Comparison of ENCODE assay signal across 17 cellular contexts in the genomic region with DNA sequence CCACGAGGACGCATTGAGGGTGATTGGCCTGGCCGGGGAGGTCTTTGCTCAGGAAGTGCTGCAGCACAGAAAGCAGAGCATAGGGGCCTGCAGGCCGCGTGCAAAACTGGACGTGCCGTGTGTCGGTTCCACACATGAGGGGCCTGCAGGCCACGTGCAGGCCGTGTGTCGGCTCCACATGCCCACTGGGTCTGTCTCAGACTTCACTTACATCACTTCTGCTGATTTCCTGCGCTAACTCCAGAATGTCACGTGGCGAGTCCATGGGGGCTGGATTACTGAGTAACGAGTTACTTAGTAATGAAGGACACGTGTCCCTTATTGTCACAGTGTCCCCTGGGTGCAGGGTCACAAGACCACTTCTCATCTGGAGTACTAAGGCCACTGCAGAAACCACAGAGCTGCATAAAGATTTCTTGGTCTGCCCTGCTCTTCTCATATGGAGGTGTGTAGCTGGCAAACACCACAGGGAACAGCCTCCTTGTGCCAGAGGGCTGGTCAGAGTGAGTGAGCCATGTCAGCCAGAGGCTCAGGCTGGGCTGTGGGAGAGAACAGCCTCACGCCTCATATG.
DNase-seq lines count a peak whose midpoint lies in the region; ATAC-seq and TF ChIP-seq lines count a peak whose summit lies in the region.
"Had no signal": no experiment of that assay in that cellular context is flagged by ENCODE, and none has a peak within 500 bp of the region (broad histone marks: within the 10 kb centered on the region; RNA-seq: fewer than 3 reads in every experiment).

No MANE protein-coding gene starts in this region.

- ATAC-seq in activated T-cell treated with anti-CD3 and anti-CD28 coated beads, Interleukin-2, amount 50 U/mL, for 4 hours, result no peak
- ATAC-seq in GM18868 (IDR thresholded peaks at IDR 0.05; ENCODE audit: unreplicated experiment), result no peak
- ATAC-seq: natural killer cell, upper lobe of right lung had no signal

- H3K4me3 Mint-ChIP-seq in activated T-cell treated with anti-CD3 and anti-CD28 coated beads, Interleukin-2, amount 50 U/mL, for 24 hours, result no peak overlapping the region
- H3K4me3 Mint-ChIP-seq in activated T-cell treated with anti-CD3 and anti-CD28 coated beads, Interleukin-2, amount 50 U/mL, for 4 hours, result no peak overlapping the region
- H3K4me3 Mint-ChIP-seq in glutamatergic neuron (ENCODE audit: unreplicated experiment), result peak overlapping the region; percentile 28
- H3K4me3 Mint-ChIP-seq: natural killer cell had no signal

- peaks cover 11% of the 10 kb centered on the region for H3K79me2 ChIP-seq in osteoblast (ENCODE audit: insufficient read depth, low read length)

- H3K4me1 ChIP-seq in HUES48 (ENCODE audit: control insufficient read depth, insufficient read depth, low read length) (peaks cover 22% of the 10 kb centered on the region), sigmoid colon (no peaks in the 10 kb centered on the region), osteoblast (ENCODE audit: insufficient read depth, low read length) (no peaks in the 10 kb centered on the region)
- H3K4me1 ChIP-seq: lower lobe of right lung, upper lobe of right lung had no signal

- peak overlapping the region; percentile 83 for H3K27ac Mint-ChIP-seq in activated T-cell treated with anti-CD3 and anti-CD28 coated beads, Interleukin-2, amount 50 U/mL, for 24 hours
- peak overlapping the region; percentile 90 for H3K27ac Mint-ChIP-seq in glutamatergic neuron (ENCODE audit: unreplicated experiment)
- H3K27ac Mint-ChIP-seq: natural killer cell had no signal

- H3K9me3 ChIP-seq in HUES48 (ENCODE audit: control insufficient read depth, insufficient read depth, low read length) (no peaks in the 10 kb centered on the region), sigmoid colon (no peaks in the 10 kb centered on the region), osteoblast (ENCODE audit: low read depth, low read length) (no peaks in the 10 kb centered on the region)
- H3K9me3 ChIP-seq: lower lobe of right lung, upper lobe of right lung had no signal

- H3K27ac ChIP-seq in HUES48 (ENCODE audit: low read depth, low read length) (peak overlapping the region; percentile 2), sigmoid colon (no peak overlapping the region), osteoblast (ENCODE audit: low read depth, low read length) (no peak overlapping the region)
- H3K27ac ChIP-seq: brain microvascular endothelial cell, lower lobe of right lung, upper lobe of right lung had no signal

- TF ChIP-seq EP300 in sigmoid colon (IDR thresholded peaks at IDR 0.05), result no peak

- no peaks in the 10 kb centered on the region for H3K9me3 Mint-ChIP-seq in activated T-cell treated with anti-CD3 and anti-CD28 coated beads, Interleukin-2, amount 50 U/mL, for 24 hours
- H3K9me3 Mint-ChIP-seq in activated T-cell treated with anti-CD3 and anti-CD28 coated beads, Interleukin-2, amount 50 U/mL, for 4 hours, result no peaks in the 10 kb centered on the region
- H3K9me3 Mint-ChIP-seq in glutamatergic neuron (ENCODE audit: unreplicated experiment), result peaks cover under 1% of the 10 kb centered on the region
- H3K9me3 Mint-ChIP-seq: natural killer cell had no signal

- intact Hi-C loops in sigmoid colon (cut with DNase I), result no loop called here

- H2AFZ ChIP-seq in osteoblast (ENCODE audit: low read length), result no peak overlapping the region

- H3K4me3 ChIP-seq in HUES48 (ENCODE audit: low read depth, low read length) (no peak overlapping the region; the same call in 1 of the 2 replicates), sigmoid colon (no peak overlapping the region), osteoblast (ENCODE audit: insufficient read depth, low read length) (no peak overlapping the region)
- H3K4me3 ChIP-seq: dorsolateral prefrontal cortex, lower lobe of right lung, upper lobe of right lung had no signal

- H3K27me3 ChIP-seq in HUES48 (ENCODE audit: control insufficient read depth, insufficient read depth, low read length) (no peaks in the 10 kb centered on the region), sigmoid colon (no peaks in the 10 kb centered on the region), osteoblast (ENCODE audit: insufficient read depth, low read length) (no peaks in the 10 kb centered on the region)
- H3K27me3 ChIP-seq: brain microvascular endothelial cell, dorsolateral prefrontal cortex, upper lobe of right lung had no signal

- H4K20me1 ChIP-seq in osteoblast (ENCODE audit: insufficient read depth, low read length), result peaks cover 3% of the 10 kb centered on the region

- H3K9ac ChIP-seq in HUES48 (ENCODE audit: low read depth, low read length), result no peak overlapping the region; the same call in 1 of the 2 replicates

- H3K4me1 Mint-ChIP-seq in activated T-cell treated with anti-CD3 and anti-CD28 coated beads, Interleukin-2, amount 50 U/mL, for 24 hours (ENCODE audit: low read depth), result peaks cover 29% of the 10 kb centered on the region
- H3K4me1 Mint-ChIP-seq in activated T-cell treated with anti-CD3 and anti-CD28 coated beads, Interleukin-2, amount 50 U/mL, for 4 hours (ENCODE audit: low read depth), result peaks cover 30% of the 10 kb centered on the region
- H3K4me1 Mint-ChIP-seq in glutamatergic neuron (ENCODE audit: low read depth, unreplicated experiment), result peaks cover 12% of the 10 kb centered on the region

- H3K4me2 ChIP-seq in osteoblast (ENCODE audit: insufficient read depth, low read length), result no peak overlapping the region

- peaks cover 96% of the 10 kb centered on the region for H3K36me3 Mint-ChIP-seq in activated T-cell treated with anti-CD3 and anti-CD28 coated beads, Interleukin-2, amount 50 U/mL, for 24 hours (ENCODE audit: low read depth)
- peaks cover 38% of the 10 kb centered on the region for H3K36me3 Mint-ChIP-seq in activated T-cell treated with anti-CD3 and anti-CD28 coated beads, Interleukin-2, amount 50 U/mL, for 4 hours (ENCODE audit: insufficient read depth)
- no peaks in the 10 kb centered on the region for H3K36me3 Mint-ChIP-seq in glutamatergic neuron (ENCODE audit: unreplicated experiment)

- H3K27me3 Mint-ChIP-seq in activated T-cell treated with anti-CD3 and anti-CD28 coated beads, Interleukin-2, amount 50 U/mL, for 24 hours, result no peaks in the 10 kb centered on the region
- no peaks in the 10 kb centered on the region for H3K27me3 Mint-ChIP-seq in activated T-cell treated with anti-CD3 and anti-CD28 coated beads, Interleukin-2, amount 50 U/mL, for 4 hours (ENCODE audit: low read depth)
- H3K27me3 Mint-ChIP-seq in glutamatergic neuron (ENCODE audit: unreplicated experiment), result no peaks in the 10 kb centered on the region

- TF ChIP-seq CTCF in glutamatergic neuron (IDR thresholded peaks at IDR 0.05; ENCODE audit: partially characterized antibody, unreplicated experiment) (no peak), sigmoid colon (IDR thresholded peaks at IDR 0.05) (no peak), osteoblast (IDR thresholded peaks at IDR 0.05; ENCODE audit: extremely low read depth, low read depth, low read length) (no peak)

- H3K36me3 ChIP-seq in HUES48 (ENCODE audit: control insufficient read depth, insufficient read depth, low read length), result peaks cover 46% of the 10 kb centered on the region
- peaks cover 8 to 36% (median 11%) of the 10 kb centered on the region in 4 donors for H3K36me3 ChIP-seq in sigmoid colon
- peaks cover 34% of the 10 kb centered on the region for H3K36me3 ChIP-seq in osteoblast (ENCODE audit: insufficient read depth, low read length)

- WGBS in sigmoid colon, 2 donors, result 92 to 97% methylated on average over 17 of the region's 17 CpGs

- no peak for TF ChIP-seq POLR2A in sigmoid colon (IDR thresholded peaks at IDR 0.05)

- no peak for DNase-seq in activated T-cell treated with anti-CD3 and anti-CD28 coated beads, Interleukin-2, amount 50 U/mL, for 24 hours
- DNase-seq in activated T-cell treated with anti-CD3 and anti-CD28 coated beads, Interleukin-2, amount 50 U/mL, for 4 hours, result no peak
- DNase-seq in glutamatergic neuron (peak; percentile 61), renal cortical epithelial cell (ENCODE audit: low read depth) (peak; percentile 15), sigmoid colon (no peak), osteoblast (ENCODE audit: insufficient read length, low spot score, missing footprints) (no peak)
- DNase-seq: activated CD4-positive, CD25-positive, alpha-beta regulatory T cell; brain microvascular endothelial cell; dorsolateral prefrontal cortex; KBM-7; lower lobe of right lung; natural killer cell; NCI-H1048; NCI-H2171; upper lobe of right lung had no signal

Comparison
In these comparisons a context has a peak if more than half of its experiments do, and no peak if none do; other contexts are left out.
1. DNase-seq: peak in glutamatergic neuron (single experiment) and renal cortical epithelial cell (single experiment); none in activated T-cell treated with anti-CD3 and anti-CD28 coated beads, Interleukin-2, amount 50 U/mL, for 24 hours (single experiment), activated T-cell treated with anti-CD3 and anti-CD28 coated beads, Interleukin-2, amount 50 U/mL, for 4 hours (single experiment), sigmoid colon (single experiment) and osteoblast (single experiment).